ENCODE assay signal across 8 cellular contexts in genomic region chr3:43285644-43286043, GRCh38. TPM values are rescaled to one million over a fixed set of nuclear protein-coding genes. Genes with fewer than 3 reads are reported as not detected.
DNase-seq lines count a peak whose midpoint lies in the region; TF ChIP-seq lines count a peak whose summit lies in the region.

No MANE protein-coding gene starts in this region.

- peaks cover 0 to 1% (median 0%) of the 10 kb centered on the region in 7 donors for H3K9me3 Mint-ChIP-seq in CD14-positive monocyte
- H3K9me3 Mint-ChIP-seq in neural crest cell = no peaks in the 10 kb centered on the region

- H3K9me2 ChIP-seq in MM.1S (replicated peaks; ENCODE audit: insufficient read depth, low read length) = no peaks in the 10 kb centered on the region

- H3F3A ChIP-seq in MM.1S (ENCODE audit: insufficient read depth, low read length) = peaks cover 4% of the 10 kb centered on the region; the same call in 1 of the 2 replicates

- no peaks in the 10 kb centered on the region for H4K20me1 ChIP-seq in MM.1S (ENCODE audit: insufficient read depth, low read length)

- H3K4me3 Mint-ChIP-seq in CD14-positive monocyte = peak overlapping the region; percentile 91
- H3K4me3 Mint-ChIP-seq in neural crest cell = peak overlapping the region; percentile 99

- H3K36me3 Mint-ChIP-seq in CD14-positive monocyte = peaks cover 9% of the 10 kb centered on the region in 2 donors
- no peaks in the 10 kb centered on the region for H3K36me3 Mint-ChIP-seq in neural crest cell (ENCODE audit: low read depth)

- peaks cover 26% of the 10 kb centered on the region for H3K4me1 ChIP-seq in MM.1S (ENCODE audit: low read length)
- H3K4me1 ChIP-seq in effector memory CD4-positive, alpha-beta T cell (ENCODE audit: control insufficient read depth, insufficient read depth, low read length, poor library complexity, severe bottlenecking) = peaks cover 22% of the 10 kb centered on the region

- H2AFZ ChIP-seq in MM.1S (ENCODE audit: low read length) = peak overlapping the region; percentile 50; the same call in 1 of the 2 replicates

- H3K4me2 ChIP-seq in MM.1S (ENCODE audit: low read depth, low read length) = peak overlapping the region; percentile 60; the same call in 1 of the 2 replicates

- H3K36me3 ChIP-seq in MM.1S (replicated peaks; ENCODE audit: insufficient read depth, low read length) = no peaks in the 10 kb centered on the region
- H3K36me3 ChIP-seq in effector memory CD4-positive, alpha-beta T cell (ENCODE audit: control insufficient read depth, insufficient read depth, low read length) = no peaks in the 10 kb centered on the region

- H3K27ac ChIP-seq in MM.1S (ENCODE audit: low read length) = no peak overlapping the region
- peak overlapping the region; percentile 88 for H3K27ac ChIP-seq in effector memory CD4-positive, alpha-beta T cell (ENCODE audit: insufficient read depth, low read length, poor library complexity, severe bottlenecking)

- intact Hi-C loops in CD14-positive monocyte (cut with micrococcal nuclease) = loop anchor here in 1 of 2 donors (10.0 kb wide), 2 partner anchors 101 to 409 kb away; partner anchors contain the start of gene ABHD5

- H3K4me3 ChIP-seq in MM.1S (ENCODE audit: low read length) = peak overlapping the region; percentile 74; the same call in 1 of the 2 replicates
- H3K4me3 ChIP-seq in effector memory CD4-positive, alpha-beta T cell (ENCODE audit: insufficient read depth, low read depth, low read length, poor library complexity, severe bottlenecking) = no peak overlapping the region

- peaks cover 38% of the 10 kb centered on the region for H3K79me2 ChIP-seq in MM.1S (ENCODE audit: low read length)

- H3K27ac Mint-ChIP-seq in CD14-positive monocyte = peak overlapping the region in 5 of 7 donors; percentile 86 to 97 (median 96)
- H3K27ac Mint-ChIP-seq in neural crest cell (ENCODE audit: unreplicated experiment) = peak overlapping the region; percentile 63

- no peaks in the 10 kb centered on the region for H3K9me3 ChIP-seq in MM.1S (replicated peaks; ENCODE audit: insufficient read depth, low read length)
- H3K9me3 ChIP-seq in effector memory CD4-positive, alpha-beta T cell (ENCODE audit: control insufficient read depth, low read length) = no peaks in the 10 kb centered on the region

- H3K9ac ChIP-seq in MM.1S (ENCODE audit: low read length) = 0 out of 2 replicates have a peak overlapping the region, but pooled peaks have one; percentile 69

- DNase-seq in CD14-positive monocyte (ENCODE audit: low spot score) (no peak), MM.1S (no peak), neural crest cell (ENCODE audit: low read depth, low spot score) (no peak), mucosa of gallbladder (ENCODE audit: low spot score) (no peak), Kasumi-1 (lab: John Stamatoyannopoulos, UW) (no peak), D341Med (ENCODE audit: low spot score) (no peak)
- DNase-seq in effector memory CD4-positive, alpha-beta T cell = no peak
- DNase-seq in activated CD4-positive, CD25-positive, alpha-beta regulatory T cell treated with anti-CD3 and anti-CD28 coated beads, Interleukin-2, amount 50 U/mL, for 72 hours = no peak

- H3K27me3 ChIP-seq in MM.1S (replicated peaks; ENCODE audit: insufficient read depth, low read length) = no peaks in the 10 kb centered on the region
- H3K27me3 ChIP-seq in effector memory CD4-positive, alpha-beta T cell (replicated peaks; ENCODE audit: control insufficient read depth, insufficient read depth, low read length, poor library complexity, severe bottlenecking) = no peaks in the 10 kb centered on the region

- no peak for TF ChIP-seq CTCF in CD14-positive monocyte (IDR thresholded peaks at IDR 0.05)
- no peak for TF ChIP-seq CTCF in MM.1S (IDR thresholded peaks at IDR 0.05; ENCODE audit: low read length)
- TF ChIP-seq CTCF in neural crest cell (conservative IDR thresholded peaks at IDR 0.05) = no peak

- H3K4me1 Mint-ChIP-seq in CD14-positive monocyte (peaks cover 30% of the 10 kb centered on the region), neural crest cell (peaks cover 35% of the 10 kb centered on the region)

- no peaks in the 10 kb centered on the region for H3K27me3 Mint-ChIP-seq in CD14-positive monocyte (ENCODE audit: low read depth in 3 of 3)
- peaks cover 13% of the 10 kb centered on the region for H3K27me3 Mint-ChIP-seq in neural crest cell (ENCODE audit: low read depth)

RNA-seq across cellular contexts. Expression of gene SNRK, which starts 0.7 kb away (rescaled TPM):
- polyA plus RNA-seq in CD14-positive monocyte = 10 to 100 TPM; 12.8 to 19.7 TPM
- total RNA-seq in neural crest cell (18.2 and 21.4 TPM in 2 replicates), mucosa of gallbladder (36.7 TPM)
